In the genomic region with DNA sequence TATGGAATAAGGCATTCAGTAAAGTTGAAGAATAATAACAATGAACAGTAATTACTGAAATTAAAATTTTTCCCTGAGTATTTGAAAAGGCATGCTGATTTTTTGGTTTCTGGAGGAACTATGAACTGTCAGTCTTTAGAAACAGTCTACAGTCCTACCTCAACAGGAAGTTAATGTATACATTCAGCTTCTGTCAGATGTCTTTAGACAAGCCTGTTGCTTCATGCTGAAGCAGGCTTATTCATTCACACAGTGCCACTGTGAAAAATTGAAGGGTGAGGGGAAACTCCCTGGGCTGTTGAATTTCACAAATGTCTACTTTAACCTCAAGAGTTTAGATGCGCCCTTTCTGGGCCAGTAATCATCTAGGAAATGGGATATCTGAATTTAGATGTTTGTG, we compare ENCODE assay signal across 9 cellular contexts. TPM values are rescaled to one million over a fixed set of nuclear protein-coding genes. Genes with fewer than 3 reads are reported as not detected.
A peak's percentile ranks its signal among the peaks of the same experiment; 100 is the strongest.
DNase-seq lines count a peak whose midpoint lies in the region; ATAC-seq, FAIRE-seq and TF ChIP-seq lines count a peak whose summit lies in the region.
"Had no signal": no experiment of that assay in that cellular context is flagged by ENCODE, and none has a peak within 500 bp of the region (broad histone marks: within the 10 kb centered on the region; RNA-seq: fewer than 3 reads in every experiment).

No MANE protein-coding gene starts in this region.

- peak overlapping the region; percentile 96 for H3K4me2 ChIP-seq in OCI-LY7 (ENCODE audit: low read length)

- ATAC-seq in GM18867 (IDR thresholded peaks at IDR 0.05; ENCODE audit: unreplicated experiment) = no peak

- peak overlapping the region; percentile 41 for H3K27ac ChIP-seq in OCI-LY7 (ENCODE audit: low read depth, low read length, poor library complexity, severe bottlenecking)

- H4K20me1 ChIP-seq in OCI-LY7 (ENCODE audit: insufficient read depth, low read length) = peaks cover 31% of the 10 kb centered on the region; the same call in 1 of the 2 replicates

- no peaks in the 10 kb centered on the region for H3K9me2 ChIP-seq in OCI-LY7 (ENCODE audit: insufficient read depth, low read length)

- no peak for TF ChIP-seq CTCF in OCI-LY7 (conservative IDR thresholded peaks at IDR 0.05; ENCODE audit: low read length)

- no peak for TF ChIP-seq POLR2A in GM12891 (IDR thresholded peaks at IDR 0.05; ENCODE audit: low read depth, low read length)

- DNase-seq in GM12891 (ENCODE audit: insufficient read length, low spot score) = peak; percentile 17
- peak; percentile 31 for DNase-seq in HCEC 1CT
- peak; percentile 56 for DNase-seq in OCI-LY7 (ENCODE audit: low spot score)
- DNase-seq in hepatic stellate cell (ENCODE audit: low spot score) = peak; percentile 14
- no peak for DNase-seq in superior temporal gyrus (ENCODE audit: extremely low spot score)
- no peak for DNase-seq in ACHN
- no peak for DNase-seq in midbrain (lab: John Stamatoyannopoulos, UW)
- DNase-seq: activated gamma-delta T cell treated with Interleukin-2 at 50 U/mL for 16 hours had no signal

- H3K4me3 ChIP-seq in OCI-LY7 (ENCODE audit: low read depth, low read length, poor library complexity, severe bottlenecking) = peak overlapping the region; percentile 31

- H2AFZ ChIP-seq in OCI-LY7 (ENCODE audit: low read length) = no peak overlapping the region

- peaks cover 90% of the 10 kb centered on the region for H3K79me2 ChIP-seq in OCI-LY7 (ENCODE audit: insufficient read depth, low read depth, low read length)

- POLR2A ChIA-PET in OCI-LY7 (lab: Charles Lee) = interaction anchor here (0.6 to 1.5 kb wide), 7 partner anchors 8 to 754 kb away, joined by 3 to 5 read pairs (median 4); no protein-coding TSS in a partner anchor

- no peaks in the 10 kb centered on the region for H3K9me3 ChIP-seq in OCI-LY7 (ENCODE audit: low read length)

- in situ Hi-C loops in ACHN (cut with HindIII; ENCODE audit: low pct_ligation_motif_present, low pct_unique_long_range_greater_than_20kb, low sequenced_read_pairs) = no loop called here

- peaks cover 8% of the 10 kb centered on the region for H3K36me3 ChIP-seq in OCI-LY7 (ENCODE audit: insufficient read depth, low read length)

- no TSS peak for BruUV-seq in OCI-LY7 (replicated peaks; lab: Mats Ljungman, UMichigan)

- CTCF ChIA-PET in OCI-LY7 (lab: Charles Lee; ENCODE audit: unreplicated experiment) = no interaction called here

- H3K4me1 ChIP-seq in OCI-LY7 (ENCODE audit: insufficient read depth, low read length, poor library complexity, severe bottlenecking) = peaks cover 50% of the 10 kb centered on the region

- peak; percentile 79 for FAIRE-seq in GM12891 (lab: Jason Lieb, UNC)

- intact Hi-C loops in OCI-LY7 (cut with micrococcal nuclease; ENCODE audit: unreplicated experiment) = no loop called here

TF ChIP-seq in GM12891, 5 proteins besides CTCF, POLR2A, EP300 and RAD21:
- TF ChIP-seq SPI1 (IDR thresholded peaks at IDR 0.05; ENCODE audit: low read depth, low read length) (no peak), POLR2AphosphoS5 (IDR thresholded peaks at IDR 0.05; ENCODE audit: low read depth, low read length) (no peak), TAF1 (IDR thresholded peaks at IDR 0.05; ENCODE audit: low read depth, low read length) (no peak), PAX5 (IDR thresholded peaks at IDR 0.05; ENCODE audit: insufficient read depth, low read length, severe bottlenecking) (no peak), POU2F2 (IDR thresholded peaks at IDR 0.05; ENCODE audit: low read depth, low read length) (no peak)

RNA-seq across cellular contexts. Expression of gene NRF1, which starts 3.5 kb away (rescaled TPM):
- polyA plus RNA-seq in GM12891 (2012; ENCODE audit: low read depth, missing spikeins) = 7.3 TPM
- 21.4 and 26.5 TPM in 2 replicates for total RNA-seq in OCI-LY7 (2014; rRNA removed; shearing (Covaris generic))
- 26.9 and 31.9 TPM in 2 replicates for total RNA-seq in OCI-LY7 (2022)

Comparison
In these comparisons a context has a peak if more than half of its experiments do, and no peak if none do; other contexts are left out.
1. DNase-seq: peak in GM12891 (single experiment), HCEC 1CT (single experiment), OCI-LY7 (single experiment) and hepatic stellate cell (single experiment); none in superior temporal gyrus (single experiment), ACHN (single experiment) and midbrain (single experiment).